11 cellular contexts compared by ENCODE assay signal in the genomic region with DNA sequence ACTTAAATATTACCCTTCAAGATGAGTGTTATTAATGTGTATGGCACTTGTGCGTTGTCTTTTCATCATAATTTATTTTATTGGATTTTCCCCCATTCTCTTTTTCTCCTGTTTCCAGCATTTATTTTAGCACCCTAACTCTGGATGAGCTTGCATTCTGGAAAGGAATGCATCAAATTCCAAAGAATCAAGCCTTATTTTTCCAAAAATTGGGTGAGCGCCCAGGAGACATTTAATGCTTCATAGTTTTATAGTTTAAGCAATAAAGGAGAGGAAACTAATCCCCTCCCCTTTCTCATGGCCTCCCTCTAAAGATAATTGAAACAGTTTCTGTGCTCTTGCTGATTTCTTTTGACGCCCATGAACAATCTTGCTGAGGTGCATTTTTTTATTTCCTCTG.
"Had no signal": no experiment of that assay in that cellular context is flagged by ENCODE, and none has a peak within 500 bp of the region (broad histone marks: within the 10 kb centered on the region; RNA-seq: fewer than 3 reads in every experiment).

No MANE protein-coding gene starts in this region.

- H3K9me3 ChIP-seq: ascending aorta, neutrophil, thyroid gland had no signal

- DNase-seq: activated CD4-positive, alpha-beta T cell treated with anti-CD3 and anti-CD28 coated beads, Interleukin-2, amount 50 U/mL, for 48 hours; activated naive CD4-positive, alpha-beta T cell treated with anti-CD3 and anti-CD28 coated beads for 36 hours; activated naive CD8-positive, alpha-beta T cell treated with anti-CD3 and anti-CD28 coated beads, Interleukin-2, amount 50 U/mL, for 24 hours; caudate nucleus; left colon; naive thymus-derived CD4-positive, alpha-beta T cell; stimulated activated CD4-positive, alpha-beta T cell treated with anti-CD3 and anti-CD28 coated beads, Interleukin-2, amount 100 ng/mL, for 48 hours; thyroid gland had no signal

- H3K36me3 ChIP-seq: ascending aorta, neutrophil, thyroid gland had no signal

- H3K27me3 ChIP-seq: ascending aorta, neutrophil, thyroid gland had no signal

- H3K4me3 ChIP-seq: ascending aorta, thyroid gland had no signal

- H3K27ac ChIP-seq: ascending aorta, neutrophil, thyroid gland, VCaP had no signal

- H3K4me1 ChIP-seq: thyroid gland had no signal
